In genomic region chr12:25449007-25449406, GRCh38 we compare ENCODE assay signal across 33 cellular contexts.
"Had no signal": no experiment of that assay in that cellular context is flagged by ENCODE, and none has a peak within 500 bp of the region (broad histone marks: within the 10 kb centered on the region; RNA-seq: fewer than 3 reads in every experiment).

No MANE protein-coding gene starts in this region.

- H3K4me1 ChIP-seq: adrenal gland, ascending aorta, body of pancreas, breast epithelium had no signal

- H3K36me3 ChIP-seq: adrenal gland, ascending aorta, brain microvascular endothelial cell, breast epithelium, cardiac muscle cell had no signal

- ATAC-seq: activated naive CD4-positive, alpha-beta T cell treated with anti-CD3 and anti-CD28 coated beads, Interleukin-2, amount 50 U/mL, for 72 hours; activated naive CD8-positive, alpha-beta T cell treated with anti-CD3 and anti-CD28 coated beads, Interleukin-2, amount 50 U/mL, for 24 hours; activated T-cell treated with anti-CD3 and anti-CD28 coated beads, Interleukin-2, amount 50 U/mL, for 4 hours; activated T-cell treated with anti-CD3 and anti-CD28 coated beads, Interleukin-2, amount 50 U/mL, for 72 hours; activated T-helper 17 cell treated with anti-CD3 and anti-CD28 coated beads, Interleukin-2, amount 50 U/mL, for 72 hours; body of pancreas had no signal

- FAIRE-seq: astrocyte, bronchial epithelial cell, colon had no signal

- H3K4me3 ChIP-seq: adrenal gland, ascending aorta, body of pancreas, breast epithelium, cardiac muscle cell had no signal

- DNase-seq: activated effector memory CD4-positive, alpha-beta T cell treated with anti-CD3 and anti-CD28 coated beads, Interleukin-2, amount 50 U/mL, for 16 hours; activated effector memory CD4-positive, alpha-beta T cell treated with Interleukin-2 at 50 U/mL for 16 hours; activated gamma-delta T cell; activated gamma-delta T cell treated with Interleukin-2 at 50 U/mL for 16 hours; activated naive CD4-positive, alpha-beta T cell; activated naive CD4-positive, alpha-beta T cell treated with anti-CD3 and anti-CD28 coated beads for 36 hours; activated naive CD4-positive, alpha-beta T cell treated with anti-CD3 and anti-CD28 coated beads, Interleukin-2, amount 10 ng/mL, durations not matched to agents 7 days and 5 days; activated naive CD4-positive, alpha-beta T cell treated with anti-CD3 and anti-CD28 coated beads, Interleukin-2, amount 50 U/mL, for 16 hours; activated naive CD4-positive, alpha-beta T cell treated with Interleukin-2 at 50 U/mL for 16 hours; activated naive CD8-positive, alpha-beta T cell treated with anti-CD3 and anti-CD28 coated beads for 36 hours; activated naive CD8-positive, alpha-beta T cell treated with anti-CD3 and anti-CD28 coated beads, Interleukin-2, amount 10 ng/mL, durations not matched to agents 7 days and 5 days; activated naive CD8-positive, alpha-beta T cell treated with anti-CD3 and anti-CD28 coated beads, Interleukin-2, amount 50 U/mL, for 24 hours; activated T-cell treated with anti-CD3 and anti-CD28 coated beads, Interleukin-2, amount 50 U/mL, for 4 hours; activated T-cell treated with anti-CD3 and anti-CD28 coated beads, Interleukin-2, amount 50 U/mL, for 48 hours; activated T-cell treated with anti-CD3 and anti-CD28 coated beads, Interleukin-2, amount 50 U/mL, for 72 hours; adrenal gland; amniotic stem cell; amygdala; anterior cingulate cortex; aorta; body of pancreas; brain microvascular endothelial cell; caudate nucleus; central memory CD4-positive, alpha-beta T cell; cerebellar nuclear complex had no signal

- H3K27me3 ChIP-seq: ascending aorta, body of pancreas, brain microvascular endothelial cell, breast epithelium, cardiac muscle cell had no signal

- H3K27ac ChIP-seq: adrenal gland, ascending aorta, body of pancreas, brain microvascular endothelial cell, breast epithelium, cardiac muscle cell had no signal

- H3K9me3 ChIP-seq: adrenal gland, ascending aorta, body of pancreas, breast epithelium had no signal
